In the genomic region with DNA sequence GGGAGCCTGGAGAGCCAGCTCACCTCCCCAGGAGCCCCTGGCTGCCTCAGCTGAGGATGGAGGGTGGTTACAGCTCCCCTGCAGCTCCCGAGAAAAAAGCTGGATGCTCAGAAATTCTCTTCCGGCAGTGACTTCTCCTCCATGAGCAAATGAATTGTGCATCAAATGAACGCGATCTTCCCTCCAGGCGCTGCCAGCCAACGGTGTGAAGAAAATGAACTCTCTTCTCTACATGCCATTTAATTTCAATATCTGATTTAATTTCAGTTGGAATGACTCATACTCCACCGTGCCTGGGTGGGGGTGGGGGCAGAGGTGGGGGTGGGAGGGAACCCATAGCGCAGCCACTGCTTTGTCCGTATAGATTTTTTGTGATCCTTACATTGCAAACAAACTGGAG, we compare ENCODE assay signal across 23 cellular contexts. TPM values are rescaled to one million over a fixed set of nuclear protein-coding genes. Genes with fewer than 3 reads are reported as not detected.
DNase-seq lines count a peak whose midpoint lies in the region; ATAC-seq and TF ChIP-seq lines count a peak whose summit lies in the region.
"Had no signal": no experiment of that assay in that cellular context is flagged by ENCODE, and none has a peak within 500 bp of the region (broad histone marks: within the 10 kb centered on the region; RNA-seq: fewer than 3 reads in every experiment).

No MANE protein-coding gene starts in this region.

- no peak for TF ChIP-seq CTCF in SK-N-SH (IDR thresholded peaks at IDR 0.05)
- no peak for TF ChIP-seq CTCF in brain (conservative IDR thresholded peaks at IDR 0.05)
- TF ChIP-seq CTCF in osteoblast (IDR thresholded peaks at IDR 0.05; ENCODE audit: extremely low read depth, low read depth, low read length) = no peak

- H2AFZ ChIP-seq in SK-N-SH (ENCODE audit: low read depth) (peak overlapping the region; percentile 70; the same call in 1 of the 2 replicates), osteoblast (ENCODE audit: low read length) (no peak overlapping the region), mesenchymal stem cell (ENCODE audit: low read depth, low read length) (no peak overlapping the region)
- H2AFZ ChIP-seq: GM23338 had no signal

- peak overlapping the region in 1 of 5 experiments; percentile 9 for H3K4me3 Mint-ChIP-seq in brain
- H3K4me3 Mint-ChIP-seq: CD4-positive, alpha-beta T cell; CD8-positive, alpha-beta memory T cell; GM23338; H9 had no signal

- H3K4me1 ChIP-seq in SK-N-SH (ENCODE audit: control insufficient read depth in 1 of 2, insufficient read depth in 2 of 2, low read depth in 1 of 2, low read length in 1 of 2) (peaks cover 3 to 10% of the 10 kb centered on the region in 2 experiments; a peak in 3 of 4 replicates), osteoblast (ENCODE audit: insufficient read depth, low read length) (peaks cover 11% of the 10 kb centered on the region), mesenchymal stem cell (ENCODE audit: control insufficient read depth, insufficient read depth, low read depth, low read length) (peaks cover 16% of the 10 kb centered on the region)
- H3K4me1 ChIP-seq: BE2C had no signal

- no peak overlapping the region for H4K8ac ChIP-seq in mesenchymal stem cell (ENCODE audit: low read length)

- no peak overlapping the region for H2BK120ac ChIP-seq in mesenchymal stem cell (ENCODE audit: low read depth, low read length)

- H4K91ac ChIP-seq in mesenchymal stem cell (ENCODE audit: low read length) = no peak overlapping the region

- no peak for TF ChIP-seq RAD21 in SK-N-SH (IDR thresholded peaks at IDR 0.05; ENCODE audit: low read length)

- H2BK5ac ChIP-seq in mesenchymal stem cell (ENCODE audit: low read depth, low read length, poor library complexity, severe bottlenecking) = no peak overlapping the region

- H3K79me1 ChIP-seq in mesenchymal stem cell (replicated peaks; ENCODE audit: low read length, poor library complexity, severe bottlenecking) = no peaks in the 10 kb centered on the region

- H3K27me3 ChIP-seq in SK-N-SH (ENCODE audit: insufficient read depth) (peaks cover 6% of the 10 kb centered on the region; the same call in 1 of the 2 replicates), osteoblast (ENCODE audit: insufficient read depth, low read length) (peaks cover 7% of the 10 kb centered on the region), mesenchymal stem cell (ENCODE audit: control insufficient read depth in 1 of 2, insufficient read depth in 1 of 2, low read length in 2 of 2) (peaks cover 17 to 19% of the 10 kb centered on the region in 2 experiments)

- no peaks in the 10 kb centered on the region for H3K36me3 Mint-ChIP-seq in brain
- H3K36me3 Mint-ChIP-seq: CD14-positive monocyte had no signal

- H3K23ac ChIP-seq in mesenchymal stem cell (ENCODE audit: low read length in 2 of 2) = no peak overlapping the region

- ATAC-seq in SK-N-SH treated with all-trans-retinoic acid at 6 μM for 48 hours (no peak), HG02798 (IDR thresholded peaks at IDR 0.05; ENCODE audit: poor library complexity, unreplicated experiment) (no peak)
- ATAC-seq: A549, GM12878, HCT116 had no signal

- peak overlapping the region in 3 of 5 experiments; percentile 39 to 82 (median 42) for H3K27ac Mint-ChIP-seq in brain
- H3K27ac Mint-ChIP-seq: CD4-positive, alpha-beta T cell; GM23338 had no signal

- no peak overlapping the region for H2BK15ac ChIP-seq in mesenchymal stem cell (ENCODE audit: low read depth, poor library complexity, severe bottlenecking)

- no peaks in the 10 kb centered on the region for H3K9me3 ChIP-seq in SK-N-SH
- H3K9me3 ChIP-seq in osteoblast (ENCODE audit: low read depth, low read length) = no peaks in the 10 kb centered on the region
- H3K9me3 ChIP-seq in mesenchymal stem cell (ENCODE audit: control insufficient read depth, low read length) = no peaks in the 10 kb centered on the region
- H3K9me3 ChIP-seq: A549; BE2C; BLaER1 treated with 17β-estradiol and CSF1 and Interleukin-3, amounts not matched to agents 10 nM and 100 nM had no signal

- TF ChIP-seq EP300 in SK-N-SH (IDR thresholded peaks at IDR 0.05; ENCODE audit: borderline replicate concordance in 1 of 2, low read depth in 1 of 2, low read length in 1 of 2) = no peak

- POLR2A ChIA-PET in SK-N-SH (lab: Yijun Ruan, JAX) = no interaction called here

- H3K4me1 Mint-ChIP-seq in brain = peaks cover 33% of the 10 kb centered on the region
- H3K4me1 Mint-ChIP-seq: CD8-positive, alpha-beta memory T cell had no signal

- no peaks in the 10 kb centered on the region for H3K79me2 ChIP-seq in SK-N-SH (ENCODE audit: insufficient read depth)
- no peaks in the 10 kb centered on the region for H3K79me2 ChIP-seq in osteoblast (ENCODE audit: insufficient read depth, low read length)

- no peak overlapping the region for H3K9ac ChIP-seq in SK-N-SH
- H3K9ac ChIP-seq in mesenchymal stem cell (ENCODE audit: low read length) = no peak overlapping the region
- H3K9ac ChIP-seq: BLaER1 treated with 17β-estradiol and CSF1 and Interleukin-3, amounts not matched to agents 10 nM and 100 nM had no signal

- DNase-seq in SK-N-SH (no peak), osteoblast (ENCODE audit: insufficient read length, low spot score, missing footprints) (peak; percentile 66), mesenchymal stem cell (no peak)
- DNase-seq: 8988T; ACHN; AML-193; BE2C; CD4-positive, alpha-beta T cell; CD8-positive, alpha-beta memory T cell; DMS 273 treated with DMSO at 0.1 percent for 48 hours; DMS79; EL; GDM1; H9 had no signal

- H3F3A ChIP-seq in SK-N-SH (replicated peaks; ENCODE audit: insufficient read depth) = peaks cover 7% of the 10 kb centered on the region

- no peak overlapping the region for H3K27ac ChIP-seq in SK-N-SH (ENCODE audit: low read depth in 2 of 2, low read length in 1 of 2)
- H3K27ac ChIP-seq in osteoblast (ENCODE audit: low read depth, low read length) = no peak overlapping the region
- no peak overlapping the region for H3K27ac ChIP-seq in mesenchymal stem cell (ENCODE audit: low read length, poor library complexity, severe bottlenecking)
- H3K27ac ChIP-seq: BLaER1 treated with 17β-estradiol and CSF1 and Interleukin-3, amounts not matched to agents 10 nM and 100 nM had no signal

- H2AK5ac ChIP-seq in mesenchymal stem cell (ENCODE audit: low read length, severe bottlenecking) = no peak overlapping the region

- H3K9me3 Mint-ChIP-seq in brain = no peaks in the 10 kb centered on the region
- H3K9me3 Mint-ChIP-seq: CD4-positive, alpha-beta T cell; CD8-positive, alpha-beta memory T cell; GM23338; H9 had no signal

- 25% methylated on average over 9 of the region's 9 CpGs for WGBS in SK-N-SH (ENCODE audit: low lambda C conversion rate)
- WGBS in mesenchymal stem cell = 86% methylated on average over 7 of the region's 9 CpGs

- H4K20me1 ChIP-seq in SK-N-SH (ENCODE audit: insufficient read depth) (no peaks in the 10 kb centered on the region), osteoblast (ENCODE audit: insufficient read depth, low read length) (no peaks in the 10 kb centered on the region)
- H4K20me1 ChIP-seq: BLaER1 treated with 17β-estradiol and CSF1 and Interleukin-3, amounts not matched to agents 10 nM and 100 nM had no signal

- no peak overlapping the region for H3K14ac ChIP-seq in mesenchymal stem cell (ENCODE audit: low read length in 2 of 2)

- H3K36me3 ChIP-seq in SK-N-SH (replicated peaks in 1 of 2; ENCODE audit: control insufficient read depth in 1 of 2, insufficient read depth in 2 of 2, low read length in 1 of 2) = no peaks in the 10 kb centered on the region
- H3K36me3 ChIP-seq in osteoblast (ENCODE audit: insufficient read depth, low read length) = no peaks in the 10 kb centered on the region
- no peaks in the 10 kb centered on the region for H3K36me3 ChIP-seq in mesenchymal stem cell (ENCODE audit: control insufficient read depth in 1 of 2, insufficient read depth in 2 of 2, low read depth in 1 of 2, low read length in 2 of 2)
- H3K36me3 ChIP-seq: BE2C had no signal

- H2BK12ac ChIP-seq in mesenchymal stem cell (ENCODE audit: low read length in 2 of 2) = no peak overlapping the region

- H3K4ac ChIP-seq in mesenchymal stem cell (ENCODE audit: low read depth in 1 of 2, low read length in 2 of 2) = no peak overlapping the region

- H3K18ac ChIP-seq in mesenchymal stem cell (ENCODE audit: low read depth in 1 of 2, low read length in 2 of 2) = no peak overlapping the region

- H3K4me2 ChIP-seq in SK-N-SH (peak overlapping the region; percentile 65), osteoblast (ENCODE audit: insufficient read depth, low read length) (no peak overlapping the region), mesenchymal stem cell (ENCODE audit: low read length, poor library complexity, severe bottlenecking) (no peak overlapping the region)
- H3K4me2 ChIP-seq: A549, GM23338 had no signal

- no peaks in the 10 kb centered on the region for H3K9me2 ChIP-seq in SK-N-SH

- peaks cover 11% of the 10 kb centered on the region for H3K27me3 Mint-ChIP-seq in brain

- CTCF ChIA-PET in SK-N-SH (lab: Yijun Ruan, JAX) = interaction anchor here (0.7 kb wide), 1 partner anchor 13 kb away, joined by 3 read pairs; no protein-coding TSS in a partner anchor

- H3K4me3 ChIP-seq in SK-N-SH (ENCODE audit: low read depth in 2 of 2, low read length in 1 of 2) (no peak overlapping the region), osteoblast (ENCODE audit: insufficient read depth, low read length) (no peak overlapping the region), mesenchymal stem cell (ENCODE audit: insufficient read depth in 1 of 2, low read depth in 1 of 2, low read length in 2 of 2) (no peak overlapping the region)
- H3K4me3 ChIP-seq: A549; BLaER1 treated with 17β-estradiol and CSF1 and Interleukin-3, amounts not matched to agents 10 nM and 100 nM; GM12878; GM23338 had no signal

TF ChIP-seq in SK-N-SH treated with all-trans-retinoic acid at 6 μM for 48 hours, 23 proteins besides CTCF, POLR2A, EP300 and RAD21 (continues in another document):
- no peak for TF ChIP-seq RARB (CRISPR knock-in tag; IDR thresholded peaks at IDR 0.05)

RNA-seq across cellular contexts. Expression of a gene that starts 14.4 kb away (rescaled TPM):
- 15.9 and 27.2 TPM in 2 replicates for polyA plus RNA-seq in SK-N-SH (2012; rRNA removed)
- 13.7 and 16.7 TPM in 2 replicates for polyA plus RNA-seq in SK-N-SH (2012; cell fraction: cytosol; rRNA removed)
- polyA plus RNA-seq in SK-N-SH (2012; cell fraction: nucleus; rRNA removed) = 20.6 and 35.2 TPM in 2 replicates
- 2.3 TPM for polyA plus RNA-seq in brain (ENCODE audit: insufficient read depth, low read depth, low replicate concordance)
- 0.59 and 0.72 TPM in 2 replicates for total RNA-seq in osteoblast
- 6.1 TPM for polyA plus RNA-seq in mesenchymal stem cell (2013, experiment 1 of 2)
- 6.5 TPM for polyA plus RNA-seq in mesenchymal stem cell (2013, experiment 2 of 2)

RNA-seq across cellular contexts. Expression of a gene that starts 34.1 kb away (rescaled TPM):
- polyA plus RNA-seq in SK-N-SH (2012; rRNA removed) = 45.9 and 52.9 TPM in 2 replicates
- polyA plus RNA-seq in SK-N-SH (2012; cell fraction: cytosol; rRNA removed) = 36.2 and 45.8 TPM in 2 replicates
- 42.9 and 47.0 TPM in 2 replicates for polyA plus RNA-seq in SK-N-SH (2012; cell fraction: nucleus; rRNA removed)
- polyA plus RNA-seq in brain (ENCODE audit: insufficient read depth, low read depth, low replicate concordance) = 35.2 TPM
- total RNA-seq in osteoblast = 28.6 and 30.1 TPM in 2 replicates
- 26.5 TPM for polyA plus RNA-seq in mesenchymal stem cell (2013, experiment 1 of 2)
- polyA plus RNA-seq in mesenchymal stem cell (2013, experiment 2 of 2) = 26.0 TPM

RNA-seq across cellular contexts. Expression of a gene that starts 34.2 kb away (rescaled TPM):
- polyA plus RNA-seq in SK-N-SH (2012; rRNA removed) = 1,138 and 1,294 TPM in 2 replicates
- polyA plus RNA-seq in SK-N-SH (2012; cell fraction: cytosol; rRNA removed) = 1,164 and 1,171 TPM in 2 replicates
- 473 and 619 TPM in 2 replicates for polyA plus RNA-seq in SK-N-SH (2012; cell fraction: nucleus; rRNA removed)
- polyA plus RNA-seq in brain (ENCODE audit: insufficient read depth, low read depth, low replicate concordance) = 1,338 TPM
- total RNA-seq in osteoblast = 277 and 297 TPM in 2 replicates
- polyA plus RNA-seq in mesenchymal stem cell (2013, experiment 1 of 2) = 933 TPM
- 903 TPM for polyA plus RNA-seq in mesenchymal stem cell (2013, experiment 2 of 2)
